13 cellular contexts compared by ENCODE assay signal in the genomic region with DNA sequence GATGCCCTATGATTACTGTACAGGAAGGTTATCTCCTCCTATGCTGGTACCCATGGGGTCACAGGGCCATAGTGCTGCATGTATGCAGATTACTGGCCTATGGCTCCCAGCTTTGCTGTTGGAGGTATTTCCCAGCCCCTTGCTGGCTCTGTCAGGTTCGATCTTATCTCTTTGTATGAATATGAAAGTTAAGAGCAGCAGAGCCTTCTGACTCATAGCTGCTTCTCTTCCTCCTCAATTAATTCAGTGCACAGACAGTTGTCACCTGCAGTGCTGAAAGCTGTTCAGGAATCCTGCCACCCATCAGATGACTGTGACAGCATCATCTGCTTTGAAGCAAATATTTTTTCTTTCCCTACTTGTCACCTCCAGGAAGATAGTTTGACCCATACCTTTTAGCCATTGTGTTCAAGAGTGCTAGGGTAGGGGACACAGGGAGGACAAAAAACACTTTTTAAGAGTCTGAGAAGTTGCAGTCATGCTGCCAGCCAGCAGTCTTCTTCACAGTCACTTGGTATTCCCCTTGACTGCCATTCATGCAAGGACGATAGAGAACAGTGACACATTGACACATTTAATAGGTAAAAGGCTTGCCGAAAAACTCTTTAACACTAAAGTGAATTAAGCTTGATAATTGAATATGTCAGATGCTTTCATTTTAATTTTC.
DNase-seq lines count a peak whose midpoint lies in the region; ATAC-seq, FAIRE-seq and TF ChIP-seq lines count a peak whose summit lies in the region.
"Had no signal": no experiment of that assay in that cellular context is flagged by ENCODE, and none has a peak within 500 bp of the region (broad histone marks: within the 10 kb centered on the region; RNA-seq: fewer than 3 reads in every experiment).

No MANE protein-coding gene starts in this region.

- H3K9me3 ChIP-seq in SK-N-SH = no peaks in the 10 kb centered on the region
- H3K9me3 ChIP-seq: uterus had no signal

- H3K27ac ChIP-seq in SK-N-SH (ENCODE audit: low read depth in 2 of 2, low read length in 1 of 2) = peak overlapping the region; percentile 4 to 28; a peak in 2 of 4 replicates
- H3K27ac ChIP-seq: uterus had no signal

- peak; percentile 68 for ATAC-seq in GM18511 (IDR thresholded peaks at IDR 0.05; ENCODE audit: unreplicated experiment)

- no peak overlapping the region for H3K4me3 ChIP-seq in SK-N-SH (ENCODE audit: low read depth in 2 of 2, low read length in 1 of 2)
- H3K4me3 ChIP-seq: uterus had no signal

- no peak overlapping the region for H3K4me2 ChIP-seq in SK-N-SH

- H3K36me3 ChIP-seq in SK-N-SH (replicated peaks in 1 of 2; ENCODE audit: control insufficient read depth in 1 of 2, insufficient read depth in 2 of 2, low read length in 1 of 2) = peaks cover 19 to 54% of the 10 kb centered on the region in 2 experiments
- H3K36me3 ChIP-seq: uterus had no signal

- TF ChIP-seq EP300 in SK-N-SH (IDR thresholded peaks at IDR 0.05; ENCODE audit: borderline replicate concordance in 1 of 2, low read depth in 1 of 2, low read length in 1 of 2) = no peak; a peak in 1 of 4 replicates

- H3K27me3 ChIP-seq in SK-N-SH (ENCODE audit: insufficient read depth) = no peaks in the 10 kb centered on the region
- H3K27me3 ChIP-seq: uterus had no signal

- CTCF ChIA-PET in SK-N-SH (lab: Yijun Ruan, JAX) = interaction anchor here (1.0 kb wide), 1 partner anchor 74 kb away, joined by 4 read pairs; a partner anchor contains a TSS

- no peak overlapping the region for H2AFZ ChIP-seq in SK-N-SH (ENCODE audit: low read depth)

- WGBS in SK-N-SH (ENCODE audit: low lambda C conversion rate) = 65% methylated on average over 3 of the region's 3 CpGs

- peaks cover 3% of the 10 kb centered on the region; the same call in 1 of the 2 replicates for H3K79me2 ChIP-seq in SK-N-SH (ENCODE audit: insufficient read depth)

- H4K20me1 ChIP-seq in SK-N-SH (ENCODE audit: insufficient read depth) = no peaks in the 10 kb centered on the region

- POLR2A ChIA-PET in SK-N-SH (lab: Yijun Ruan, JAX) = no interaction called here

- TF ChIP-seq POLR2A in H54 (IDR thresholded peaks at IDR 0.05; ENCODE audit: low read depth, low read length) = no peak

- no peaks in the 10 kb centered on the region for H3K9me2 ChIP-seq in SK-N-SH

- DNase-seq in Ammon's horn (ENCODE audit: low spot score) (peak; percentile 35), SK-N-SH (no peak), kidney tubule cell (ENCODE audit: low spot score) (peak; percentile 73), H54 (ENCODE audit: insufficient read length, low spot score) (no peak), hepatic stellate cell (ENCODE audit: low spot score) (no peak), hippocampal formation (lab: John Stamatoyannopoulos, UW) (no peak), NCI-H146 treated with DMSO at 0.1 percent for 48 hours (lab: John Stamatoyannopoulos, UW; ENCODE audit: unreplicated experiment) (no peak)
- DNase-seq: activated B cell treated with CpG ODN at 0.5 μM for 24 hours, COR-L47, NCI-H2081, uterus had no signal

- peaks cover 3 to 35% of the 10 kb centered on the region in 2 experiments for H3K4me1 ChIP-seq in SK-N-SH (ENCODE audit: control insufficient read depth in 1 of 2, insufficient read depth in 2 of 2, low read depth in 1 of 2, low read length in 1 of 2)
- H3K4me1 ChIP-seq: uterus had no signal

- H3K9ac ChIP-seq in SK-N-SH = no peak overlapping the region

- no peak for TF ChIP-seq CTCF in SK-N-SH (IDR thresholded peaks at IDR 0.05)

- no peak for FAIRE-seq in H54 (lab: Jason Lieb, UNC)
- FAIRE-seq: HTR-8/SVneo had no signal

- no peak for TF ChIP-seq RAD21 in SK-N-SH (IDR thresholded peaks at IDR 0.05; ENCODE audit: low read length)

- peaks cover 24% of the 10 kb centered on the region for H3F3A ChIP-seq in SK-N-SH (replicated peaks; ENCODE audit: insufficient read depth)

TF ChIP-seq in SK-N-SH, 30 proteins besides CTCF, POLR2A, EP300 and RAD21:
- TF ChIP-seq NFIC (IDR thresholded peaks at IDR 0.05; ENCODE audit: borderline replicate concordance) (0 out of 2 replicates have a peak, but pooled peaks have one; percentile 22), FOSL2 (IDR thresholded peaks at IDR 0.05; ENCODE audit: borderline replicate concordance, low read depth) (peak; percentile 63; the same call in 1 of the 2 replicates), JUND (IDR thresholded peaks at IDR 0.05) (peak; percentile 71), TCF12 (IDR thresholded peaks at IDR 0.05) (peak; percentile 81), SMC3 (IDR thresholded peaks at IDR 0.05; ENCODE audit: low read depth, low read length) (no peak)
- TF ChIP-seq, protein P1, sequence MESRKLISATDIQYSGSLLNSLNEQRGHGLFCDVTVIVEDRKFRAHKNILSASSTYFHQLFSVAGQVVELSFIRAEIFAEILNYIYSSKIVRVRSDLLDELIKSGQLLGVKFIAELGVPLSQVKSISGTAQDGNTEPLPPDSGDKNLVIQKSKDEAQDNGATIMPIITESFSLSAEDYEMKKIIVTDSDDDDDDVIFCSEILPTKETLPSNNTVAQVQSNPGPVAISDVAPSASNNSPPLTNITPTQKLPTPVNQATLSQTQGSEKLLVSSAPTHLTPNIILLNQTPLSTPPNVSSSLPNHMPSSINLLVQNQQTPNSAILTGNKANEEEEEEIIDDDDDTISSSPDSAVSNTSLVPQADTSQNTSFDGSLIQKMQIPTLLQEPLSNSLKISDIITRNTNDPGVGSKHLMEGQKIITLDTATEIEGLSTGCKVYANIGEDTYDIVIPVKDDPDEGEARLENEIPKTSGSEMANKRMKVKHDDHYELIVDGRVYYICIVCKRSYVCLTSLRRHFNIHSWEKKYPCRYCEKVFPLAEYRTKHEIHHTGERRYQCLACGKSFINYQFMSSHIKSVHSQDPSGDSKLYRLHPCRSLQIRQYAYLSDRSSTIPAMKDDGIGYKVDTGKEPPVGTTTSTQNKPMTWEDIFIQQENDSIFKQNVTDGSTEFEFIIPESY (IDR thresholded peaks at IDR 0.05; ENCODE audit: borderline replicate concordance, low read depth) = no peak
- TF ChIP-seq, protein P2, sequence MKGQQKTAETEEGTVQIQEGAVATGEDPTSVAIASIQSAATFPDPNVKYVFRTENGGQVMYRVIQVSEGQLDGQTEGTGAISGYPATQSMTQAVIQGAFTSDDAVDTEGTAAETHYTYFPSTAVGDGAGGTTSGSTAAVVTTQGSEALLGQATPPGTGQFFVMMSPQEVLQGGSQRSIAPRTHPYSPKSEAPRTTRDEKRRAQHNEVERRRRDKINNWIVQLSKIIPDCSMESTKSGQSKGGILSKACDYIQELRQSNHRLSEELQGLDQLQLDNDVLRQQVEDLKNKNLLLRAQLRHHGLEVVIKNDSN (IDR thresholded peaks at IDR 0.05; ENCODE audit: borderline replicate concordance, low read depth) = no peak
- TF ChIP-seq, protein P3, sequence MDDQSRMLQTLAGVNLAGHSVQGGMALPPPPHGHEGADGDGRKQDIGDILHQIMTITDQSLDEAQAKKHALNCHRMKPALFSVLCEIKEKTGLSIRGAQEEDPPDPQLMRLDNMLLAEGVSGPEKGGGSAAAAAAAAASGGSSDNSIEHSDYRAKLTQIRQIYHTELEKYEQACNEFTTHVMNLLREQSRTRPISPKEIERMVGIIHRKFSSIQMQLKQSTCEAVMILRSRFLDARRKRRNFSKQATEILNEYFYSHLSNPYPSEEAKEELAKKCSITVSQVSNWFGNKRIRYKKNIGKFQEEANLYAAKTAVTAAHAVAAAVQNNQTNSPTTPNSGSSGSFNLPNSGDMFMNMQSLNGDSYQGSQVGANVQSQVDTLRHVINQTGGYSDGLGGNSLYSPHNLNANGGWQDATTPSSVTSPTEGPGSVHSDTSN (IDR thresholded peaks at IDR 0.05) = peak; percentile 88

Comparison
In these comparisons a context has a peak if more than half of its experiments do, and no peak if none do; other contexts are left out.
1. DNase-seq: peak in Ammon's horn (single experiment) and kidney tubule cell (single experiment); none in SK-N-SH (single experiment), H54 (single experiment), hepatic stellate cell (single experiment), hippocampal formation (0 of 2) and NCI-H146 treated with DMSO at 0.1 percent for 48 hours (single experiment).